In genomic region chr1:59279651-59280050, GRCh38 we compare ENCODE assay signal across 18 cellular contexts.
"Had no signal": no experiment of that assay in that cellular context is flagged by ENCODE, and none has a peak within 500 bp of the region (broad histone marks: within the 10 kb centered on the region; RNA-seq: fewer than 3 reads in every experiment).

No MANE protein-coding gene starts in this region.

- H3K9me3 ChIP-seq: esophagus muscularis mucosa, mucosa of descending colon, tibial nerve, uterus had no signal

- H3K4me3 ChIP-seq: esophagus muscularis mucosa, mucosa of descending colon, neural progenitor cell, tibial nerve, uterus had no signal

- ATAC-seq: activated CD4-positive, alpha-beta T cell treated with anti-CD3 and anti-CD28 coated beads for 36 hours; mucosa of descending colon; WTC11 had no signal

- H3K36me3 ChIP-seq: esophagus muscularis mucosa, neural progenitor cell, tibial nerve, uterus had no signal

- H3K27ac ChIP-seq: esophagus muscularis mucosa, neural progenitor cell, tibial nerve, uterus had no signal

- FAIRE-seq: colon, TTC549 had no signal

- H3K4me1 ChIP-seq: esophagus muscularis mucosa, neural progenitor cell, tibial nerve, uterus had no signal

- H3K27me3 ChIP-seq: esophagus muscularis mucosa, neural progenitor cell, tibial nerve, uterus had no signal

- H3K4me2 ChIP-seq: neural progenitor cell had no signal

- DNase-seq: activated CD4-positive, alpha-beta T cell treated with anti-CD3 and anti-CD28 coated beads for 36 hours; activated CD4-positive, alpha-beta T cell treated with anti-CD3 and anti-CD28 coated beads, Interleukin-2, amount 50 U/mL, for 48 hours; activated naive CD8-positive, alpha-beta T cell treated with anti-CD3 and anti-CD28 coated beads, Interleukin-2, amount 10 ng/mL, durations not matched to agents 7 days and 5 days; central memory CD4-positive, alpha-beta T cell; foreskin melanocyte; glutamatergic neuron; hypothalamus; islet precursor cell; mucosa of descending colon; naive B cell; stimulated activated CD4-positive, alpha-beta T cell treated with anti-CD3 and anti-CD28 coated beads, Interleukin-2, amount 100 ng/mL, for 24 hours; uterus had no signal

- H3K9ac ChIP-seq: neural progenitor cell had no signal

- H2AFZ ChIP-seq: neural progenitor cell had no signal
